In the genomic region with DNA sequence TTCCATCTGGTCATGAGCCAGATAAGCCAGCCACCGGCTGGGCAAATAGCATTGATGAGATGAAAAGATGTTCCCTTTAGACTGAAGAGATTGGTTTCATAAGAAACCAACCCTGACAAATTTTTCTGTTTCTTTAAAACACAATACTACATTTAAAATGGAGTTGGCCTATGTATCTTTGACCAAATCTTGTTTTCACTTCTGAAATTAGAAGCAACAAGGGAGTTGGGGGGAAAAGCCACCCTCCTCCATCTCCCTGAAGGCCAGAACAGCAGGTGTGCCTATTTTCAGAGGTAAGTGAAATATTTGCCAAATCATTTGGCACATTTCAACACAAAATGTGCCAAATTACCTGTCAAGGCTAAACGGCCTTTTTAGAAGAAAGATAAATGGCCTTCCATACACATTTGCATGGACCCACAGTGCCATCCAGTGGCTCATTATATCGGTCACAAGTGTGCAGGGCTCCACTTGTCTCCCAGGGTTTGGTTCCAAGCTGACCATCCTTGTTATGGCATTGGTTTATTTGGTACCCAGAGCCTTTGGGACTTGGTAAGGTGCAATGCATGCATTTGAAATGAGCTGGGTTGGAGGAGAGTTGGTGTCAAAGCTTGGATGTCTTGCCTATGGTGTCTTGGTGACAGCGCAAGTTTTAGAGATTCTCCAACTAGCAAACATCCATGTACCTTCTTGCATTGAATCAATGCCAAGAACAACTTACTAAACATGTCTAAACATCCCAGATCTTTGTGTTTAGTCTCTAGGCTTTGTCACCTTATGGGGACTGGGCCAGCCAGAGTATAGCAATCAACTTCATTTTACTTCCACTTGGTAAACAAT, we compare ENCODE assay signal across 8 cellular contexts.
A peak's percentile ranks its signal among the peaks of the same experiment; 100 is the strongest.
DNase-seq lines count a peak whose midpoint lies in the region; ATAC-seq and TF ChIP-seq lines count a peak whose summit lies in the region.

No MANE protein-coding gene starts in this region.

- TF ChIP-seq CTCF in heart left ventricle (IDR thresholded peaks at IDR 0.05) = peak; percentile 43 to 72 (median 57)
- TF ChIP-seq CTCF in dorsolateral prefrontal cortex (IDR thresholded peaks at IDR 0.05 in 54 of 56, conservative IDR thresholded peaks at IDR 0.05 in 2 of 56; ENCODE audit: low read depth in 1 of 56, partially characterized antibody in 56 of 56) = peak; percentile 28 to 88 (median 76)
- peak; percentile 39 for TF ChIP-seq CTCF in mesothelial cell of epicardium (IDR thresholded peaks at IDR 0.05; ENCODE audit: unreplicated experiment)
- peak in 1 of 5 experiments; percentile 31 for TF ChIP-seq CTCF in gastrocnemius medialis (IDR thresholded peaks at IDR 0.05 in 4 of 5, conservative IDR thresholded peaks at IDR 0.05 in 1 of 5)

- H3K27me3 ChIP-seq in heart left ventricle (no peaks in the 10 kb centered on the region), NT2/D1 (ENCODE audit: insufficient read depth, insufficient read length) (no peaks in the 10 kb centered on the region), dorsolateral prefrontal cortex (no peaks in the 10 kb centered on the region), gastrocnemius medialis (no peaks in the 10 kb centered on the region)

- H3K27ac ChIP-seq in heart left ventricle = no peak overlapping the region
- no peak overlapping the region for H3K27ac ChIP-seq in dorsolateral prefrontal cortex
- no peak overlapping the region for H3K27ac ChIP-seq in gastrocnemius medialis

- H3K9me3 Mint-ChIP-seq in mesothelial cell of epicardium = peaks cover 6% of the 10 kb centered on the region

- H3K9me3 ChIP-seq in heart left ventricle = no peaks in the 10 kb centered on the region
- no peaks in the 10 kb centered on the region for H3K9me3 ChIP-seq in NT2/D1 (ENCODE audit: insufficient read depth, low read length)
- H3K9me3 ChIP-seq in gastrocnemius medialis = no peaks in the 10 kb centered on the region

- peak in 3 of 4 donors; percentile 54 to 68 (median 66) for ATAC-seq in heart left ventricle
- no peak for ATAC-seq in gastrocnemius medialis

- H3K9ac ChIP-seq in NT2/D1 (ENCODE audit: insufficient read length, low read depth) = no peak overlapping the region

- in situ Hi-C loops in gastrocnemius medialis (cut with MboI; ENCODE audit: low sequenced_read_pairs in 4 of 4) = no loop called here

- DNase-seq in heart left ventricle (peak in 3 of 5 donors; percentile 21 to 35 (median 25)), cardiac septum (ENCODE audit: low spot score) (no peak), HuH-7 (ENCODE audit: low spot score) (peak; percentile 26), NT2/D1 (ENCODE audit: low read depth, low spot score) (peak; percentile 56), dorsolateral prefrontal cortex (peak in 9 of 10 donors; percentile 43 to 75 (median 60)), mesothelial cell of epicardium (ENCODE audit: low spot score in 2 of 2, unreplicated experiment in 2 of 2) (peak in 1 of 2 experiments; percentile 59), T-helper 9 cell (no peak), gastrocnemius medialis (no peak)

- H3K4me1 ChIP-seq in heart left ventricle (peaks cover 0 to 2% (median 0%) of the 10 kb centered on the region in 12 donors), NT2/D1 (ENCODE audit: insufficient read depth, insufficient read length) (no peaks in the 10 kb centered on the region), gastrocnemius medialis (no peaks in the 10 kb centered on the region)

- H3K4me1 Mint-ChIP-seq in mesothelial cell of epicardium = peaks cover 2% of the 10 kb centered on the region

- H3K4me3 ChIP-seq in heart left ventricle (no peak overlapping the region), NT2/D1 (ENCODE audit: insufficient read length, low read depth) (no peak overlapping the region), dorsolateral prefrontal cortex (peak overlapping the region in 9 of 59 donors; percentile 4 to 41 (median 17)), gastrocnemius medialis (no peak overlapping the region)

- 46 to 50% (median 49%) methylated on average over 4 of the region's 4 CpGs for WGBS in heart left ventricle, 4 donors

- TF ChIP-seq POLR2A in heart left ventricle (IDR thresholded peaks at IDR 0.05) (no peak), gastrocnemius medialis (IDR thresholded peaks at IDR 0.05) (no peak)

- intact Hi-C loops in heart left ventricle (cut with DNase I) (loop anchor here in 9 of 10 donors (5.0 to 10.0 kb wide), 9 partner anchors 869 to 1259 kb away; no protein-coding TSS in a partner anchor), cardiac septum (cut with DNase I) (loop anchor here (5.0 to 10.0 kb wide), 3 partner anchors 879 to 1267 kb away; no protein-coding TSS in a partner anchor), dorsolateral prefrontal cortex (cut with DNase I) (loop anchor here (2.0 to 10.0 kb wide), 4 partner anchors 877 to 1259 kb away; no protein-coding TSS in a partner anchor), gastrocnemius medialis (cut with DNase I; ENCODE audit: low total_unique reads) (no loop called here)

- no peaks in the 10 kb centered on the region for H3K36me3 Mint-ChIP-seq in mesothelial cell of epicardium

- H3K36me3 ChIP-seq in heart left ventricle = no peaks in the 10 kb centered on the region
- H3K36me3 ChIP-seq in NT2/D1 (ENCODE audit: insufficient read depth, insufficient read length, low read length) = no peaks in the 10 kb centered on the region
- H3K36me3 ChIP-seq in gastrocnemius medialis = no peaks in the 10 kb centered on the region

- H3K27ac Mint-ChIP-seq in mesothelial cell of epicardium = no peak overlapping the region

- H3K4me3 Mint-ChIP-seq in mesothelial cell of epicardium = no peak overlapping the region

- peaks cover 3% of the 10 kb centered on the region for H3K27me3 Mint-ChIP-seq in mesothelial cell of epicardium (ENCODE audit: low read depth)

Comparison
In these comparisons a context has a peak if more than half of its experiments do, and no peak if none do; other contexts are left out.
1. DNase-seq: peak in heart left ventricle (3 of 5), HuH-7 (single experiment), NT2/D1 (single experiment) and dorsolateral prefrontal cortex (9 of 10); none in cardiac septum (single experiment), T-helper 9 cell (single experiment) and gastrocnemius medialis (0 of 2).
2. ATAC-seq: peak in heart left ventricle (3 of 4); none in gastrocnemius medialis (0 of 2).